In the genomic region with DNA sequence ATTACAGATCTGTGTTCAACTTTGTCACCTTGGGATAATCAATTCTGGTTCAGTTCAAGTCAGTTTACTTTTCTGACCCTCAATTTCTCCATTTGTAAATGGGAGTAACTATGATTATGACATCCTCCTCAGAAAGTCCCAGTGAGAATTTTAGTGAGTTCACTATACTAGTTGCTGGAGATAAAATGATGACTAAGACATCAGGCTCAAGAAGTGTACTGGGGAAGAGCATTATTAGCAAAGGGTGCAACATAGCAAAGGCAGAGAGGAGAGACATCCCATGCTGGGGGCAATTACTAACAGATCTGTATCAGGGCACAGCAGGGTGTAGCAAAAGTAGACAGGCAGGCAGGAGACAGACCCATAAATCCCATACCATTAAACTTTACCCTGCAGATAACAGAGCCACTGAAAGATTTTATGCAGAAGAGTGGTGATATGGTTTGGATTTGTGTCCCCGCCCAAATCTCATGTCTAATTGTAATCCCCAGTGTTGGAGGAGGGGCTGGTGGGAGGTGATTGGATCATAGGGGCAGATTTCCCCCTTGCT, we compare ENCODE assay signal across 17 cellular contexts.
DNase-seq lines count a peak whose midpoint lies in the region; ATAC-seq and TF ChIP-seq lines count a peak whose summit lies in the region.
"Had no signal": no experiment of that assay in that cellular context is flagged by ENCODE, and none has a peak within 500 bp of the region (broad histone marks: within the 10 kb centered on the region; RNA-seq: fewer than 3 reads in every experiment).

No MANE protein-coding gene starts in this region.

- no peak overlapping the region for H4K8ac ChIP-seq in trophoblast cell (ENCODE audit: low read depth, low read length)

- no peaks in the 10 kb centered on the region for H3K79me2 ChIP-seq in hepatocyte
- peaks cover 2% of the 10 kb centered on the region for H3K79me2 ChIP-seq in trophoblast cell (ENCODE audit: control insufficient read depth, insufficient read depth, low read length, poor library complexity)

- POLR2A ChIA-PET in A673 (lab: Charles Lee; ENCODE audit: low non-redundant PET), result no interaction called here

- H2BK120ac ChIP-seq in trophoblast cell (ENCODE audit: insufficient read depth, low read length, poor library complexity), result peak overlapping the region; percentile 84

- no peak overlapping the region for H3K18ac ChIP-seq in trophoblast cell (ENCODE audit: low read length)

- no peak overlapping the region for H3K14ac ChIP-seq in trophoblast cell (ENCODE audit: low read length)

- no peaks in the 10 kb centered on the region for H3K9me3 ChIP-seq in A673 (ENCODE audit: low read depth, low read length, poor library complexity, severe bottlenecking)
- H3K9me3 ChIP-seq in SK-N-MC (ENCODE audit: low read depth, low read length), result no peaks in the 10 kb centered on the region
- H3K9me3 ChIP-seq in hepatocyte (ENCODE audit: low read depth), result no peaks in the 10 kb centered on the region
- no peaks in the 10 kb centered on the region for H3K9me3 ChIP-seq in trophoblast cell (ENCODE audit: insufficient read depth, low read depth, low read length)
- H3K9me3 ChIP-seq: Caco-2 had no signal

- DNase-seq in A673 (ENCODE audit: low spot score) (peak; percentile 71), SK-N-MC (ENCODE audit: low read depth, low spot score) (peak; percentile 79), hepatocyte (ENCODE audit: low spot score) (peak; percentile 18), trophoblast cell (no peak), NCI-H774 (lab: John Stamatoyannopoulos, UW) (no peak), NCI-H146 treated with DMSO at 0.1 percent for 48 hours (lab: John Stamatoyannopoulos, UW; ENCODE audit: unreplicated experiment) (no peak)
- no peak for DNase-seq in effector CD8-positive, alpha-beta T cell (lab: John Stamatoyannopoulos, UW)
- DNase-seq: 8988T; AML-193; Caco-2; CD4-positive, alpha-beta T cell; GDM1; GM23248; HCEC 1CT had no signal

- peaks cover 10% of the 10 kb centered on the region for H3K79me1 ChIP-seq in trophoblast cell (ENCODE audit: low read length)

- H3K4ac ChIP-seq in trophoblast cell (ENCODE audit: low read depth, low read length), result no peak overlapping the region

- no peak overlapping the region for H3K4me3 ChIP-seq in A673 (ENCODE audit: low read depth, low read length, poor library complexity, severe bottlenecking)
- H3K4me3 ChIP-seq in SK-N-MC, result no peak overlapping the region
- H3K4me3 ChIP-seq in hepatocyte, result no peak overlapping the region
- H3K4me3 ChIP-seq in trophoblast cell (ENCODE audit: low read depth, low read length), result no peak overlapping the region
- H3K4me3 ChIP-seq: GM23248 had no signal

- H3K27ac ChIP-seq in A673 (ENCODE audit: low read depth, low read length, poor library complexity, severe bottlenecking), result no peak overlapping the region
- no peak overlapping the region for H3K27ac ChIP-seq in SK-N-MC
- no peak overlapping the region for H3K27ac ChIP-seq in hepatocyte
- peak overlapping the region; percentile 80 for H3K27ac ChIP-seq in trophoblast cell (ENCODE audit: low read depth, low read length)
- H3K27ac ChIP-seq: C4-2B, GM23248, HL-60 had no signal

- H2AFZ ChIP-seq in hepatocyte (no peak overlapping the region), trophoblast cell (ENCODE audit: insufficient read depth, low read length, poor library complexity) (no peak overlapping the region)
- H2AFZ ChIP-seq: GM23248 had no signal

- H3K9me2 ChIP-seq in hepatocyte (replicated peaks; ENCODE audit: insufficient read depth), result no peaks in the 10 kb centered on the region

- 69% methylated on average over 1 of the region's 1 CpG for WGBS in hepatocyte (ENCODE audit: low lambda C conversion rate, missing lambda C conversion rate)
- WGBS in trophoblast cell (ENCODE audit: extremely low coverage, insufficient coverage, insufficient read length), result no CpG with 5 or more reads among the region's 1 CpG

- CTCF ChIA-PET in A673 (lab: Charles Lee), result no interaction called here

- H3K27me3 ChIP-seq in A673 (replicated peaks; ENCODE audit: insufficient read depth, low read depth, low read length, poor library complexity) (no peaks in the 10 kb centered on the region), hepatocyte (no peaks in the 10 kb centered on the region), trophoblast cell (ENCODE audit: insufficient read depth, low read length) (no peaks in the 10 kb centered on the region)

- H3K4me2 ChIP-seq in hepatocyte, result no peak overlapping the region
- no peak overlapping the region for H3K4me2 ChIP-seq in trophoblast cell (ENCODE audit: low read length)

- no peak overlapping the region for H4K12ac ChIP-seq in trophoblast cell (ENCODE audit: low read depth, low read length)

- H4K91ac ChIP-seq in trophoblast cell (ENCODE audit: low read depth, low read length), result peak overlapping the region; percentile 70

- peak overlapping the region; percentile 71 for H2BK12ac ChIP-seq in trophoblast cell (ENCODE audit: low read length)

- peak overlapping the region; percentile 75 for H2BK5ac ChIP-seq in trophoblast cell (ENCODE audit: low read depth, low read length, poor library complexity)

- TF ChIP-seq CTCF in A673 (conservative IDR thresholded peaks at IDR 0.05; ENCODE audit: low read depth, low read length) (no peak), hepatocyte (IDR thresholded peaks at IDR 0.05; ENCODE audit: poor library complexity) (no peak)

- intact Hi-C loops in A673 (cut with micrococcal nuclease; ENCODE audit: unreplicated experiment), result no loop called here

- no peak for ATAC-seq in HG03521 (IDR thresholded peaks at IDR 0.05; ENCODE audit: unreplicated experiment)

- H3K4me1 ChIP-seq in A673 (ENCODE audit: insufficient read depth, low read length, poor library complexity, severe bottlenecking) (no peaks in the 10 kb centered on the region), hepatocyte (ENCODE audit: insufficient read depth) (no peaks in the 10 kb centered on the region), trophoblast cell (ENCODE audit: control insufficient read depth in 1 of 2, insufficient read depth in 2 of 2, low read length in 2 of 2) (peaks cover 11 to 24% of the 10 kb centered on the region in 2 experiments)

- BruUV-seq in A673 (replicated peaks; lab: Mats Ljungman, UMichigan), result no TSS peak

- H3K36me3 ChIP-seq in A673 (ENCODE audit: insufficient read depth, low read length, poor library complexity, severe bottlenecking) (no peaks in the 10 kb centered on the region), SK-N-MC (ENCODE audit: insufficient read depth, low read length) (no peaks in the 10 kb centered on the region), hepatocyte (replicated peaks; ENCODE audit: insufficient read depth, low read depth) (no peaks in the 10 kb centered on the region), trophoblast cell (ENCODE audit: control insufficient read depth in 1 of 2, insufficient read depth in 2 of 2, low read length in 2 of 2) (no peaks in the 10 kb centered on the region)

- no peaks in the 10 kb centered on the region for H4K20me1 ChIP-seq in hepatocyte (ENCODE audit: insufficient read depth, poor library complexity, severe bottlenecking)

- no peak overlapping the region for H3K23ac ChIP-seq in trophoblast cell (ENCODE audit: low read length)

- H3K9ac ChIP-seq in SK-N-MC (ENCODE audit: insufficient read length) (no peak overlapping the region), trophoblast cell (ENCODE audit: low read length) (no peak overlapping the region)
- H3K9ac ChIP-seq: GM23248 had no signal

- no peak overlapping the region for H2AK5ac ChIP-seq in trophoblast cell (ENCODE audit: low read length)

Comparison
In these comparisons a context has a peak if more than half of its experiments do, and no peak if none do; other contexts are left out.
1. DNase-seq: peak in A673 (single experiment), SK-N-MC (single experiment) and hepatocyte (single experiment); none in trophoblast cell (0 of 2), NCI-H774 (single experiment), NCI-H146 treated with DMSO at 0.1 percent for 48 hours (single experiment) and effector CD8-positive, alpha-beta T cell (single experiment).